In the genomic region with DNA sequence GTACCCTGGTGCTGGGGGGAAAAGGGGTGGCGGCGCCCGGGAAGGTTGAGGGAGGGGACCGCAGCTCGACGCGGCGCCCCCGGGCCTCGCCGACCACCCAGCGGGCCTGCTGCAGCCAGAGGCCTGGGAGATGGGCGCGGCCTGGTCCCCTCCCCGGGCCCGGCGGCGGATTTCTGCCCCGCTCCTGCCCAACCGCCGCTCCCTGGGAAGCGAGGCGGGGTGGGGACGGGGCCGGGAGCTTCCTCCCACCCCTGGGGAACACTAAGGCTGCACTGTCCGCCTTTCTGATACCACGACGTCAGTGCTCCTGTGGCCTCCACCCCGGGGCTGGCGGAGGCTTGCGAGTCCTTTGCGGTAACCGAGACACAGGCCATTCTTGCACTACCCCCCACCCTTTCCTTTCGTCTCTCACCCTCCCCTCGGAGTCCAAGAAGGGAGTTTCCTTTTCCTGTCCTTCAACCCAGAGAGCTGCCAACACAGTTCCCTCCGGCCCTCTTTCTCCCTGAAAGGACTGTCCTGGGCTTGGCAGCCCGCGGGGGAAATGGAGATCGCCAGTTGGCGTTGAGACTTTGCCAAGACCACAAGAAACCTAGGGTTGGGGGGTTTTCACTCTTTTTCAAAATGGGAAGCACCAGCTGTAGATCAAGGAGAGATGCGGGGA, we compare ENCODE assay signal across 8 cellular contexts. TPM values are rescaled to one million over a fixed set of nuclear protein-coding genes. Genes with fewer than 3 reads are reported as not detected.
DNase-seq lines count a peak whose midpoint lies in the region; ATAC-seq and TF ChIP-seq lines count a peak whose summit lies in the region.

No MANE protein-coding gene starts in this region.

- TF ChIP-seq CTCF in esophagus muscularis mucosa (IDR thresholded peaks at IDR 0.05) (no peak), stomach (IDR thresholded peaks at IDR 0.05) (no peak)

- no peaks in the 10 kb centered on the region for H3K27me3 ChIP-seq in BLaER1 treated with 17β-estradiol and CSF1 and Interleukin-3, amounts not matched to agents 10 nM and 100 nM
- no peaks in the 10 kb centered on the region for H3K27me3 ChIP-seq in esophagus muscularis mucosa
- no peaks in the 10 kb centered on the region for H3K27me3 ChIP-seq in mucosa of rectum (ENCODE audit: control insufficient read depth in 2 of 2, insufficient read depth in 2 of 2, low read length in 2 of 2)
- no peaks in the 10 kb centered on the region for H3K27me3 ChIP-seq in stomach

- no peak for TF ChIP-seq EP300 in esophagus muscularis mucosa (IDR thresholded peaks at IDR 0.05)
- TF ChIP-seq EP300 in stomach (IDR thresholded peaks at IDR 0.05) = no peak

- H3K36me3 ChIP-seq in BLaER1 treated with 17β-estradiol and CSF1 and Interleukin-3, amounts not matched to agents 10 nM and 100 nM = peaks cover 6 to 33% (median 24%) of the 10 kb centered on the region in 11 experiments; a peak in 17 of 22 replicates
- H3K36me3 ChIP-seq in esophagus muscularis mucosa = no peaks in the 10 kb centered on the region
- H3K36me3 ChIP-seq in mucosa of rectum (ENCODE audit: control insufficient read depth in 2 of 2, insufficient read depth in 2 of 2, low read length in 2 of 2) = no peaks in the 10 kb centered on the region
- no peaks in the 10 kb centered on the region for H3K36me3 ChIP-seq in stomach

- DNase-seq in NCI-H226 (peak; percentile 61), activated T-cell treated with anti-CD3 and anti-CD28 coated beads for 24 hours (ENCODE audit: low read depth) (peak; percentile 19), esophagus muscularis mucosa (ENCODE audit: extremely low spot score) (peak; percentile 91), stomach (peak; percentile 49)

- WGBS in esophagus muscularis mucosa = 0% methylated on average over 26 of the region's 41 CpGs
- 0 to 1% (median 0%) methylated on average over 16 to 41 of the region's 41 CpGs for WGBS in stomach, 5 donors

- H4K20me1 ChIP-seq in BLaER1 treated with 17β-estradiol and CSF1 and Interleukin-3, amounts not matched to agents 10 nM and 100 nM = peaks cover 25 to 52% (median 45%) of the 10 kb centered on the region in 11 experiments; a peak in 21 of 22 replicates

- peak overlapping the region; percentile 95 to 98 (median 96) for H3K27ac ChIP-seq in BLaER1 treated with 17β-estradiol and CSF1 and Interleukin-3, amounts not matched to agents 10 nM and 100 nM
- peak overlapping the region; percentile 91 to 98 (median 98) for H3K27ac ChIP-seq in esophagus muscularis mucosa (replicated peaks in 1 of 4)
- peak overlapping the region; percentile 97 to 99 for H3K27ac ChIP-seq in mucosa of rectum (ENCODE audit: low read depth in 2 of 2, low read length in 2 of 2)
- H3K27ac ChIP-seq in stomach = peak overlapping the region; percentile 91 to 99 (median 96)

- TF ChIP-seq POLR2A in esophagus muscularis mucosa (IDR thresholded peaks at IDR 0.05; ENCODE audit: low read depth) (peak; percentile 9), stomach (IDR thresholded peaks at IDR 0.05) (no peak)

- peak; percentile 27 for ATAC-seq in GM18870 (IDR thresholded peaks at IDR 0.05; ENCODE audit: unreplicated experiment)
- ATAC-seq in HG03097 (IDR thresholded peaks at IDR 0.05; ENCODE audit: low FRiP score, unreplicated experiment) = peak; percentile 38

- H3K4me3 ChIP-seq in BLaER1 treated with 17β-estradiol and CSF1 and Interleukin-3, amounts not matched to agents 10 nM and 100 nM = peak overlapping the region; percentile 81 to 94 (median 90)
- H3K4me3 ChIP-seq in esophagus muscularis mucosa = peak overlapping the region; percentile 74 to 95 (median 94)
- H3K4me3 ChIP-seq in mucosa of rectum (ENCODE audit: low read length in 2 of 2) = peak overlapping the region; percentile 90 to 94
- H3K4me3 ChIP-seq in stomach = peak overlapping the region; percentile 74 to 82 (median 78)

- no peaks in the 10 kb centered on the region for H3K9me3 ChIP-seq in BLaER1 treated with 17β-estradiol and CSF1 and Interleukin-3, amounts not matched to agents 10 nM and 100 nM (replicated peaks in 1 of 11)
- H3K9me3 ChIP-seq in esophagus muscularis mucosa = no peaks in the 10 kb centered on the region
- H3K9me3 ChIP-seq in mucosa of rectum (ENCODE audit: control insufficient read depth in 2 of 2, low read length in 2 of 2) = no peaks in the 10 kb centered on the region
- no peaks in the 10 kb centered on the region for H3K9me3 ChIP-seq in stomach

- H3K4me1 ChIP-seq in BLaER1 treated with 17β-estradiol and CSF1 and Interleukin-3, amounts not matched to agents 10 nM and 100 nM = peaks cover 25 to 59% (median 33%) of the 10 kb centered on the region in 10 experiments
- H3K4me1 ChIP-seq in esophagus muscularis mucosa (peaks cover 38 to 54% (median 52%) of the 10 kb centered on the region in 4 donors), mucosa of rectum (ENCODE audit: control insufficient read depth in 2 of 2, insufficient read depth in 2 of 2, low read length in 2 of 2) (peaks cover 14 to 21% of the 10 kb centered on the region in 2 donors), stomach (peaks cover 21 to 57% (median 47%) of the 10 kb centered on the region in 4 donors)

- intact Hi-C loops in esophagus muscularis mucosa (cut with DNase I) = loop anchor here (10.0 kb wide), 3 partner anchors 210 to 380 kb away; a partner anchor contains a TSS
- intact Hi-C loops in stomach (cut with DNase I; ENCODE audit: low total_unique reads) = no loop called here

- peak overlapping the region; percentile 82 to 100 (median 91); a peak in 21 of 22 replicates for H3K4me2 ChIP-seq in BLaER1 treated with 17β-estradiol and CSF1 and Interleukin-3, amounts not matched to agents 10 nM and 100 nM

- H3K9ac ChIP-seq in BLaER1 treated with 17β-estradiol and CSF1 and Interleukin-3, amounts not matched to agents 10 nM and 100 nM = peak overlapping the region; percentile 94 to 98 (median 97)
- H3K9ac ChIP-seq in mucosa of rectum (ENCODE audit: low read depth in 1 of 2, low read length in 2 of 2) = peak overlapping the region; percentile 82 to 93

RNA-seq across cellular contexts. Expression of a gene that starts 0.7 kb away (rescaled TPM):
- total RNA-seq in esophagus muscularis mucosa = 10 to 100 TPM; 56.2 to 73.1 (median 61.8) TPM
- total RNA-seq in stomach = 10 to 100 TPM; 25.2 to 95.5 (median 50.3) TPM
- polyA plus RNA-seq in stomach = 10 to 100 TPM; 29.4 to 31.0 (median 30.2) TPM

Comparison
In these comparisons a context has a peak if more than half of its experiments do, and no peak if none do; other contexts are left out.
1. Peak in every context shown above with its lines: DNase-seq, ATAC-seq, H3K4me3 ChIP-seq and H3K27ac ChIP-seq.
2. DNase-seq: peak in every context shown above with its lines; median percentile 91 in esophagus muscularis mucosa; 61 in NCI-H226; 49 in stomach; 19 in activated T-cell treated with anti-CD3 and anti-CD28 coated beads for 24 hours.